8 cellular contexts compared by ENCODE assay signal in the genomic region with DNA sequence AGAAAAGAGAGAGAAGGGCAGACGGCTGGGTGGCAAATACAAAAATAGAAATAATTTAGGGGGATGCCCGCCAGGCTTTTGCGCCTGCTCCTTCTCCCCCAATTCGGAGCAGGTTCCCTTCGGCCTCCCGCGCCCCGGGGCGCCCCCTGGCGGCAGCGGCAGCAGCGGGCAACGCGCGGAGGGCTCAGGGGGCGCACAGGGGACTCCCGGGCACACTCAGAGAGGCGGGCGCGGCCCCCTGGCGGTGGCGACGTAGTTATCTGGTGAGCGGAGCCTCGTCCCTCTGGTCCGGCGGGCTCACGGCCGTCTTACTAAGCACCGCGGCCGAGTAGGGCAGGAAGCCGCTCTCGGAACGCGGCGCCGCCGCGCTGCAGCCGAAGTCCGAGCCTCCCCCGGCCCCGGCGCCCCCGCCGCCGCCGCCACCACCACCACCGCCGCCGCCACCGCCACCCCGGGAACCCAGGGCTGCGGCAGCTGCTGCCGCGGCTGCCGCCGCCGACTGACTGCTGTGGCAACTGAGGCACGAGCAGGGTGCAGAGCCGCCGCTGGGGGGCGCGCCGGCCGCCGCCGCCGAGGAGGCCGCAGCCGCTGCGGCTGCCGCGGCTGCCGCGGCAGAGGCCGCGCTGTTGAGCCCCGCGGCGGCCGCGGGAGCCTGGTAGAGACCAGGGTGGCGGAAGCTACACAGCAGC. TPM values are rescaled to one million over a fixed set of nuclear protein-coding genes. Genes with fewer than 3 reads are reported as not detected.
DNase-seq lines count a peak whose midpoint lies in the region; ATAC-seq and TF ChIP-seq lines count a peak whose summit lies in the region.

No MANE protein-coding gene starts in this region.

- H3K4me3 ChIP-seq in A673 (ENCODE audit: low read depth, low read length, poor library complexity, severe bottlenecking): peak overlapping the region; percentile 36

- DNase-seq in A673 (ENCODE audit: low spot score): peak; percentile 87
- DNase-seq in NCI-H510A treated with DMSO at 0.1 percent for 48 hours (lab: John Stamatoyannopoulos, UW): peak; percentile 73
- DNase-seq in left lobe of liver (ENCODE audit: low spot score): no peak
- no peak for DNase-seq in ureter (ENCODE audit: low spot score)

- POLR2A ChIA-PET in A673 (lab: Charles Lee; ENCODE audit: low non-redundant PET): no interaction called here

- H3K9me3 ChIP-seq in A673 (ENCODE audit: low read depth, low read length, poor library complexity, severe bottlenecking): no peaks in the 10 kb centered on the region

- CTCF ChIA-PET in A673 (lab: Charles Lee): interaction anchor here (1.5 to 2.2 kb wide), 2 partner anchors 390 to 713 kb away, joined by 6 read pairs; no protein-coding TSS in a partner anchor

- no TSS peak for BruUV-seq in A673 (replicated peaks; lab: Mats Ljungman, UMichigan)

- peaks cover 94% of the 10 kb centered on the region for H3K27me3 ChIP-seq in A673 (replicated peaks; ENCODE audit: insufficient read depth, low read depth, low read length, poor library complexity)

- peak; percentile 52 for ATAC-seq in left lobe of liver
- ATAC-seq in HG02798 (IDR thresholded peaks at IDR 0.05; ENCODE audit: poor library complexity, unreplicated experiment): no peak
- no peak for ATAC-seq in HG02840 (IDR thresholded peaks at IDR 0.05; ENCODE audit: low FRiP score, unreplicated experiment)

- H3K4me1 Mint-ChIP-seq in brain: peaks cover 62% of the 10 kb centered on the region

- no peaks in the 10 kb centered on the region for H3K36me3 ChIP-seq in A673 (ENCODE audit: insufficient read depth, low read length, poor library complexity, severe bottlenecking)

- H3K36me3 Mint-ChIP-seq in brain: no peaks in the 10 kb centered on the region

- H3K4me3 Mint-ChIP-seq in brain: peak overlapping the region; percentile 80 to 92 (median 86)

- peak overlapping the region in 2 of 5 experiments; percentile 52 to 65 for H3K27ac Mint-ChIP-seq in brain

- peaks cover 97% of the 10 kb centered on the region for H3K27me3 Mint-ChIP-seq in brain

- peaks cover 34% of the 10 kb centered on the region for H3K4me1 ChIP-seq in A673 (ENCODE audit: insufficient read depth, low read length, poor library complexity, severe bottlenecking)

- intact Hi-C loops in A673 (cut with micrococcal nuclease; ENCODE audit: unreplicated experiment): loop anchor here (2.0 to 5.0 kb wide), 3 partner anchors 78 to 968 kb away; partner anchors contain the start of gene LNPK

- H3K27ac ChIP-seq in A673 (ENCODE audit: low read depth, low read length, poor library complexity, severe bottlenecking): no peak overlapping the region

- TF ChIP-seq CTCF in A673 (conservative IDR thresholded peaks at IDR 0.05; ENCODE audit: low read depth, low read length) (peak; percentile 91), GM12874 (IDR thresholded peaks at IDR 0.05; ENCODE audit: insufficient read depth, low read depth, low read length) (peak; percentile 67), brain (conservative IDR thresholded peaks at IDR 0.05) (peak; percentile 96 to 98)

- H3K9me3 Mint-ChIP-seq in brain: peaks cover 0 to 17% (median 3%) of the 10 kb centered on the region in 5 experiments

RNA-seq across cellular contexts. Expression of gene EVX2, which starts 3.8 kb away (rescaled TPM):
- total RNA-seq in A673 (2021) (0.41 and 0.70 TPM in 2 replicates), left lobe of liver (not detected), ureter (not detected)
- 0.14 TPM for polyA plus RNA-seq in brain (ENCODE audit: insufficient read depth, low read depth, low replicate concordance)

RNA-seq across cellular contexts. Expression of gene HOXD13, which starts 12.5 kb away (rescaled TPM):
- total RNA-seq in A673 (2021) (32.7 and 33.8 TPM in 2 replicates), left lobe of liver (not detected), ureter (not detected)
- 9.8 TPM for polyA plus RNA-seq in brain (ENCODE audit: insufficient read depth, low read depth, low replicate concordance)

RNA-seq across cellular contexts. Expression of gene HOXD12, which starts 19.6 kb away (rescaled TPM):
- total RNA-seq in A673 (2021) (0.58 and 0.72 TPM in 2 replicates), left lobe of liver (not detected), ureter (not detected)
- 1.3 TPM for polyA plus RNA-seq in brain (ENCODE audit: insufficient read depth, low read depth, low replicate concordance)

RNA-seq across cellular contexts. Expression of gene HOXD11, which starts 27.1 kb away (rescaled TPM):
- total RNA-seq in A673 (2021) (107 and 123 TPM in 2 replicates), left lobe of liver (not detected), ureter (1.2 TPM)
- polyA plus RNA-seq in brain (ENCODE audit: insufficient read depth, low read depth, low replicate concordance): 5.1 TPM

RNA-seq across cellular contexts. Expression of gene HOXD10, which starts 36.6 kb away (rescaled TPM):
- total RNA-seq in A673 (2021) (88.6 and 98.3 TPM in 2 replicates), left lobe of liver (not detected), ureter (4.4 TPM)
- polyA plus RNA-seq in brain (ENCODE audit: insufficient read depth, low read depth, low replicate concordance): 17.2 TPM

Comparison
In these comparisons a context has a peak if more than half of its experiments do, and no peak if none do; other contexts are left out.
1. DNase-seq: peak in A673 (single experiment) and NCI-H510A treated with DMSO at 0.1 percent for 48 hours (single experiment); none in left lobe of liver (single experiment) and ureter (single experiment).
2. RNA of gene HOXD13, which starts 12.5 kb away (total RNA-seq): 32.7 to 33.8 TPM in A673; not detected in left lobe of liver (single experiment) and not detected in ureter (single experiment); every median in the first group is over 10 times any median in the second.
3. Peak in every context shown above with its lines, with median percentiles within 50 percentile points of each other: CTCF ChIP-seq.